In genomic region chr16:71373073-71373472, GRCh38 we compare ENCODE assay signal across 1 cellular context.
TF ChIP-seq lines count a peak whose summit lies in the region.

No MANE protein-coding gene starts in this region.

TF ChIP-seq in HCT116, 20 proteins besides CTCF, POLR2A, EP300 and RAD21 (continued from another document):
- TF ChIP-seq MAX (IDR thresholded peaks at IDR 0.05) (no peak), ZNF274 (IDR thresholded peaks at IDR 0.05; ENCODE audit: low read depth, low read length) (no peak), EZH2phosphoT487 (IDR thresholded peaks at IDR 0.05; ENCODE audit: borderline replicate concordance) (no peak)
